1 cellular context compared by ENCODE assay signal in genomic region chr4:142404191-142404611, GRCh38.
TF ChIP-seq lines count a peak whose summit lies in the region.

No MANE protein-coding gene starts in this region.

TF ChIP-seq in SK-N-SH, 30 proteins besides CTCF, POLR2A, EP300 and RAD21 (continued from another document):
- TF ChIP-seq REST (IDR thresholded peaks at IDR 0.05; ENCODE audit: low read depth, low read length) (no peak), RFX5 (IDR thresholded peaks at IDR 0.05; ENCODE audit: low read length) (no peak), TEAD4 (IDR thresholded peaks at IDR 0.05; ENCODE audit: borderline replicate concordance, insufficient read depth) (no peak), POLR2AphosphoS5 (IDR thresholded peaks at IDR 0.05; ENCODE audit: low read depth, low read length) (no peak), TCF12 (IDR thresholded peaks at IDR 0.05) (no peak)
TF ChIP-seq in SK-N-SH: peak in this region for 0.
